9 cellular contexts compared by ENCODE assay signal in genomic region chr18:11518788-11519685, GRCh38.
DNase-seq lines count a peak whose midpoint lies in the region; ATAC-seq, FAIRE-seq and TF ChIP-seq lines count a peak whose summit lies in the region.
"Had no signal": no experiment of that assay in that cellular context is flagged by ENCODE, and none has a peak within 500 bp of the region (broad histone marks: within the 10 kb centered on the region; RNA-seq: fewer than 3 reads in every experiment).

No MANE protein-coding gene starts in this region.

- DNase-seq in NCI-H1436 (lab: John Stamatoyannopoulos, UW) (peak; percentile 1), NCI-H1436 treated with DMSO at 0.1 percent for 48 hours (lab: John Stamatoyannopoulos, UW) (no peak), RPMI7951 (ENCODE audit: low read depth) (peak; percentile 70), bronchial epithelial cell (ENCODE audit: low read depth) (peak; percentile 51), lung (ENCODE audit: low spot score) (no peak), NCI-H128 (lab: John Stamatoyannopoulos, UW; ENCODE audit: unreplicated experiment) (no peak)

- H3K27ac ChIP-seq in HUES6 (ENCODE audit: low read depth, low read length) = no peak overlapping the region
- no peak overlapping the region for H3K27ac ChIP-seq in lung (ENCODE audit: low read depth in 1 of 2, low read length in 1 of 2)
- H3K27ac ChIP-seq: BLaER1 had no signal

- no peak for FAIRE-seq in bronchial epithelial cell (lab: Jason Lieb, UNC)

- H3K4me1 ChIP-seq in HUES6 (ENCODE audit: control insufficient read depth, insufficient read depth, low read length) (no peaks in the 10 kb centered on the region), lung (ENCODE audit: control insufficient read depth in 2 of 2, insufficient read depth in 2 of 2, low read length in 2 of 2) (peaks cover 0 to 1% of the 10 kb centered on the region in 2 donors)
- H3K4me1 ChIP-seq: BLaER1 had no signal

- ATAC-seq in GM21360 (IDR thresholded peaks at IDR 0.05; ENCODE audit: unreplicated experiment) = peak; percentile 67
- no peak for ATAC-seq in lung (ENCODE audit: insufficient read depth, low FRiP score)

- WGBS in lung, 2 donors = 49 to 53% methylated on average over 24 of the region's 24 CpGs

- H3K27me3 ChIP-seq in HUES6 (ENCODE audit: control insufficient read depth, insufficient read depth, low read length) (peaks cover 6% of the 10 kb centered on the region), bronchial epithelial cell (ENCODE audit: control insufficient read depth, insufficient read depth, low read length) (no peaks in the 10 kb centered on the region), lung (ENCODE audit: control insufficient read depth, insufficient read depth) (no peaks in the 10 kb centered on the region)
- H3K27me3 ChIP-seq: BLaER1 had no signal

- H3K9ac ChIP-seq in HUES6 (ENCODE audit: low read length) = no peak overlapping the region
- H3K9ac ChIP-seq: BLaER1 had no signal

- H3K4me3 ChIP-seq in HUES6 (ENCODE audit: low read depth, low read length) (0 out of 2 replicates have a peak overlapping the region, but pooled peaks have one; percentile 8), bronchial epithelial cell (ENCODE audit: low read depth, low read length) (no peak overlapping the region), lung (no peak overlapping the region)
- H3K4me3 ChIP-seq: BLaER1 had no signal

- H3K36me3 ChIP-seq in HUES6 (ENCODE audit: control insufficient read depth, insufficient read depth, low read length) (no peaks in the 10 kb centered on the region), bronchial epithelial cell (ENCODE audit: control insufficient read depth, insufficient read depth, low read length) (no peaks in the 10 kb centered on the region), lung (ENCODE audit: control insufficient read depth in 2 of 2, insufficient read depth in 2 of 2, low read length in 2 of 2) (no peaks in the 10 kb centered on the region)
- H3K36me3 ChIP-seq: BLaER1 had no signal

- TF ChIP-seq CTCF in bronchial epithelial cell (IDR thresholded peaks at IDR 0.05; ENCODE audit: insufficient read depth, low read length, severe bottlenecking) = peak; percentile 87
- TF ChIP-seq CTCF in lung (IDR thresholded peaks at IDR 0.05; ENCODE audit: control extremely low read depth, extremely low read depth) = peak; percentile 24

- H3K9me3 ChIP-seq in HUES6 (ENCODE audit: control insufficient read depth, insufficient read depth, low read depth, low read length) = no peaks in the 10 kb centered on the region
- H3K9me3 ChIP-seq in lung (ENCODE audit: control insufficient read depth in 2 of 2, insufficient read depth in 1 of 2, low read length in 1 of 2) = peaks cover 0 to 2% of the 10 kb centered on the region in 2 donors
- H3K9me3 ChIP-seq: BLaER1 had no signal

Comparison
In these comparisons a context has a peak if more than half of its experiments do, and no peak if none do; other contexts are left out.
1. DNase-seq: peak in NCI-H1436 (single experiment), RPMI7951 (single experiment) and bronchial epithelial cell (single experiment); none in NCI-H1436 treated with DMSO at 0.1 percent for 48 hours (single experiment), lung (single experiment) and NCI-H128 (single experiment).